Comparison of ENCODE assay signal across 8 cellular contexts in genomic region chr19:16372065-16372915, GRCh38. TPM values are rescaled to one million over a fixed set of nuclear protein-coding genes. Genes with fewer than 3 reads are reported as not detected.
DNase-seq lines count a peak whose midpoint lies in the region; ATAC-seq and TF ChIP-seq lines count a peak whose summit lies in the region.

No MANE protein-coding gene starts in this region.

- DNase-seq in PC-9, result no peak
- no peak for DNase-seq in SW 1271 (lab: John Stamatoyannopoulos, UW)
- DNase-seq in GM10266 (ENCODE audit: extremely low spot score), result no peak

- H3K4me1 ChIP-seq in DOHH2 (ENCODE audit: control insufficient read depth, low read length) (peaks cover 41% of the 10 kb centered on the region), mucosa of stomach (ENCODE audit: control insufficient read depth, insufficient read depth, low read length) (peaks cover 58% of the 10 kb centered on the region), PC-9 (replicated peaks; ENCODE audit: insufficient read depth) (no peaks in the 10 kb centered on the region)

- H3K79me2 ChIP-seq in DOHH2 (ENCODE audit: control insufficient read depth, low read length) (no peaks in the 10 kb centered on the region), PC-9 (ENCODE audit: low read depth) (no peaks in the 10 kb centered on the region)

- ATAC-seq in GM21447 (IDR thresholded peaks at IDR 0.05; ENCODE audit: unreplicated experiment) (peak; percentile 6), HG03135 (IDR thresholded peaks at IDR 0.05; ENCODE audit: unreplicated experiment) (no peak)

- H3K9me3 ChIP-seq in DOHH2 (ENCODE audit: control insufficient read depth, insufficient read depth, low read length), result no peaks in the 10 kb centered on the region
- no peaks in the 10 kb centered on the region for H3K9me3 ChIP-seq in mucosa of stomach (ENCODE audit: control insufficient read depth, low read length)
- H3K9me3 ChIP-seq in PC-9 (ENCODE audit: insufficient read depth, low read depth), result no peaks in the 10 kb centered on the region

- H2AFZ ChIP-seq in PC-9, result no peak overlapping the region

- peak overlapping the region; percentile 71 for H3K4me3 Mint-ChIP-seq in T-helper 1 cell treated with Interleukin-12 subunit alpha and Interleukin-12 subunit beta and Interleukin-4 antibody, amounts not matched to agents 30 μg/mL and 1 μg/mL, for 36 hours

- H3K9me2 ChIP-seq in DOHH2 (replicated peaks; ENCODE audit: control insufficient read depth, low read length), result no peaks in the 10 kb centered on the region
- no peaks in the 10 kb centered on the region for H3K9me2 ChIP-seq in PC-9 (ENCODE audit: insufficient read depth)

- TF ChIP-seq CTCF in DOHH2 (IDR thresholded peaks at IDR 0.05; ENCODE audit: low read depth, low read length, poor library complexity, severe bottlenecking) (no peak), PC-9 (conservative IDR thresholded peaks at IDR 0.05) (no peak), GM10266 (IDR thresholded peaks at IDR 0.05; ENCODE audit: control insufficient read depth, insufficient read depth, low read depth, missing control alignments) (no peak)

- H3K27me3 Mint-ChIP-seq in T-helper 1 cell treated with Interleukin-12 subunit alpha and Interleukin-12 subunit beta and Interleukin-4 antibody, amounts not matched to agents 30 μg/mL and 1 μg/mL, for 36 hours (ENCODE audit: low read depth), result no peaks in the 10 kb centered on the region

- no TSS peak for BruUV-seq in PC-9 (replicated peaks; lab: Mats Ljungman, UMichigan)

- peaks cover 58% of the 10 kb centered on the region for H3K4me1 Mint-ChIP-seq in T-helper 1 cell treated with Interleukin-12 subunit alpha and Interleukin-12 subunit beta and Interleukin-4 antibody, amounts not matched to agents 30 μg/mL and 1 μg/mL, for 36 hours (ENCODE audit: low read depth)

- H4K20me1 ChIP-seq in DOHH2 (ENCODE audit: control insufficient read depth, insufficient read depth, low read depth, low read length), result peaks cover 25% of the 10 kb centered on the region
- H4K20me1 ChIP-seq in PC-9 (ENCODE audit: insufficient read depth), result 0 out of 2 replicates have a peak, but pooled peaks cover 4% of the 10 kb centered on the region

- H3K4me2 ChIP-seq in DOHH2 (ENCODE audit: low read length), result peak overlapping the region; percentile 58
- no peak overlapping the region for H3K4me2 ChIP-seq in PC-9

- H3K4me3 ChIP-seq in DOHH2 (ENCODE audit: low read length) (peak overlapping the region; percentile 41), mucosa of stomach (ENCODE audit: low read length) (no peak overlapping the region), PC-9 (no peak overlapping the region)

- peaks cover 6% of the 10 kb centered on the region; the same call in 1 of the 2 replicates for H3K27me3 ChIP-seq in DOHH2 (ENCODE audit: control insufficient read depth, low read length)
- H3K27me3 ChIP-seq in mucosa of stomach (ENCODE audit: control insufficient read depth, insufficient read depth, low read length), result no peaks in the 10 kb centered on the region
- no peaks in the 10 kb centered on the region for H3K27me3 ChIP-seq in PC-9 (ENCODE audit: insufficient read depth, low read depth)

- peak overlapping the region; percentile 12 for H3K27ac Mint-ChIP-seq in T-helper 1 cell treated with Interleukin-12 subunit alpha and Interleukin-12 subunit beta and Interleukin-4 antibody, amounts not matched to agents 30 μg/mL and 1 μg/mL, for 36 hours

- H3F3A ChIP-seq in DOHH2 (ENCODE audit: control insufficient read depth, insufficient read depth) (0 out of 2 replicates have a peak, but pooled peaks cover 3% of the 10 kb centered on the region), PC-9 (ENCODE audit: insufficient read depth, low read depth) (0 out of 2 replicates have a peak, but pooled peaks cover 9% of the 10 kb centered on the region)

- POLR2A ChIA-PET in PC-9 (lab: Charles Lee; ENCODE audit: unreplicated experiment), result no interaction called here

- H3K9ac ChIP-seq in mucosa of stomach (ENCODE audit: low read length), result peak overlapping the region; percentile 40

- intact Hi-C loops in PC-9 (cut with micrococcal nuclease; ENCODE audit: unreplicated experiment), result no loop called here

- CTCF ChIA-PET in PC-9 (lab: Charles Lee), result no interaction called here

- H3K36me3 Mint-ChIP-seq in T-helper 1 cell treated with Interleukin-12 subunit alpha and Interleukin-12 subunit beta and Interleukin-4 antibody, amounts not matched to agents 30 μg/mL and 1 μg/mL, for 36 hours (ENCODE audit: low read depth), result peaks cover 32% of the 10 kb centered on the region

- peak overlapping the region; percentile 26 for H3K27ac ChIP-seq in DOHH2 (ENCODE audit: low read depth, low read length)
- no peak overlapping the region for H3K27ac ChIP-seq in PC-9

- H3K36me3 ChIP-seq in DOHH2 (ENCODE audit: control insufficient read depth, low read length) (peaks cover 35% of the 10 kb centered on the region), mucosa of stomach (ENCODE audit: control insufficient read depth, insufficient read depth, low read length) (no peaks in the 10 kb centered on the region), PC-9 (ENCODE audit: low read depth) (no peaks in the 10 kb centered on the region)

- no peaks in the 10 kb centered on the region for H3K9me3 Mint-ChIP-seq in T-helper 1 cell treated with Interleukin-12 subunit alpha and Interleukin-12 subunit beta and Interleukin-4 antibody, amounts not matched to agents 30 μg/mL and 1 μg/mL, for 36 hours

RNA-seq across cellular contexts. Expression of gene KLF2, which starts 47.7 kb away (rescaled TPM):
- 1.6 and 2.0 TPM in 2 replicates for total RNA-seq in PC-9 (2021)
